In genomic region chr11:61328351-61328750, GRCh38 we compare ENCODE assay signal across 19 cellular contexts.
"Had no signal": no experiment of that assay in that cellular context is flagged by ENCODE, and none has a peak within 500 bp of the region (broad histone marks: within the 10 kb centered on the region; RNA-seq: fewer than 3 reads in every experiment).

No MANE protein-coding gene starts in this region.

- FAIRE-seq: colon, islet of Langerhans, urothelium cell line had no signal

- H3K27ac Mint-ChIP-seq: activated naive CD8-positive, alpha-beta T cell; activated T-cell treated with anti-CD3 and anti-CD28 coated beads, Interleukin-2, amount 50 U/mL, for 24 hours; memory B cell; T-helper 1 cell treated with Interleukin-12 subunit alpha and Interleukin-12 subunit beta and Interleukin-4 antibody, amounts not matched to agents 30 μg/mL and 1 μg/mL, for 36 hours had no signal

- H3K27ac ChIP-seq: esophagus squamous epithelium, parathyroid adenoma, stomach, thoracic aorta had no signal

- H2AFZ ChIP-seq: parathyroid adenoma had no signal

- H3K9me3 ChIP-seq: esophagus squamous epithelium, heart right ventricle, stomach, thoracic aorta had no signal

- H3K9ac ChIP-seq: parathyroid adenoma had no signal

- H3K4me3 Mint-ChIP-seq: activated CD8-positive, alpha-beta memory T cell treated with anti-CD3 and anti-CD28 coated beads, Interleukin-2, amount 10 ng/mL, durations not matched to agents 7 days and 5 days; activated naive CD8-positive, alpha-beta T cell; activated T-cell treated with anti-CD3 and anti-CD28 coated beads, Interleukin-2, amount 50 U/mL, for 24 hours; memory B cell; T-helper 1 cell treated with Interleukin-12 subunit alpha and Interleukin-12 subunit beta and Interleukin-4 antibody, amounts not matched to agents 30 μg/mL and 1 μg/mL, for 36 hours had no signal

- ATAC-seq: activated CD8-positive, alpha-beta memory T cell treated with anti-CD3 and anti-CD28 coated beads, Interleukin-2, amount 10 ng/mL, durations not matched to agents 7 days and 5 days; heart right ventricle had no signal

- H3K27me3 ChIP-seq: esophagus squamous epithelium, heart right ventricle, stomach had no signal

- H3K9me3 Mint-ChIP-seq: activated T-cell treated with anti-CD3 and anti-CD28 coated beads, Interleukin-2, amount 50 U/mL, for 24 hours; memory B cell; T-helper 1 cell treated with Interleukin-12 subunit alpha and Interleukin-12 subunit beta and Interleukin-4 antibody, amounts not matched to agents 30 μg/mL and 1 μg/mL, for 36 hours had no signal

- H3K4me3 ChIP-seq: esophagus squamous epithelium, heart right ventricle, skin epidermis, stomach, thoracic aorta had no signal

- H3K27me3 Mint-ChIP-seq: activated CD8-positive, alpha-beta memory T cell treated with anti-CD3 and anti-CD28 coated beads, Interleukin-2, amount 10 ng/mL, durations not matched to agents 7 days and 5 days; activated naive CD8-positive, alpha-beta T cell; activated T-cell treated with anti-CD3 and anti-CD28 coated beads, Interleukin-2, amount 50 U/mL, for 24 hours; memory B cell had no signal

- DNase-seq: activated CD4-positive, CD25-positive, alpha-beta regulatory T cell; activated CD8-positive, alpha-beta memory T cell treated with anti-CD3 and anti-CD28 coated beads, Interleukin-2, amount 10 ng/mL, durations not matched to agents 7 days and 5 days; activated effector memory CD4-positive, alpha-beta T cell treated with Interleukin-2 at 50 U/mL for 16 hours; activated T-cell treated with anti-CD3 and anti-CD28 coated beads, Interleukin-2, amount 50 U/mL, for 24 hours; esophagus squamous epithelium; foreskin melanocyte; heart right ventricle; retina; stimulated activated CD4-positive, alpha-beta T cell treated with anti-CD3 and anti-CD28 coated beads, Interleukin-4, amount 100 ng/mL, for 4 hours; stomach had no signal
